Comparison of ENCODE assay signal across 8 cellular contexts in the genomic region with DNA sequence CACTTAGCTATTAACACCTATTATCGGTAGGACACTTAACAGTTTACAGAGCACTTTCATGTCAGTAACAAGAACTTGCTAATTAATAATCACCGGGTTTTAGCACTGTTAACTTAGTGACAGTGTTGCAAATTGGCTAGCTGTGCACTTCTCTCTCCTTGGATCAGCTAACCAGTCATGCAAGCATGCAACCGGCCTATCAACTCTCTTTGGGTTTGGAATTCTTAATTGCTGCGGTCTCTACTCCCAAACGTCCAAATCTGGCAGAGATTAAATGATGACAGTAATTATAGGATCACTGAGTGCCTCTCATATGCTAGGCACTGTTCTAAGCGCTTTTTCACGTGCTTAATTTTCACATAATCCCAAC. TPM values are rescaled to one million over a fixed set of nuclear protein-coding genes. Genes with fewer than 3 reads are reported as not detected.
DNase-seq lines count a peak whose midpoint lies in the region; ATAC-seq, FAIRE-seq and TF ChIP-seq lines count a peak whose summit lies in the region.

No MANE protein-coding gene starts in this region.

- no peak overlapping the region for H2AFZ ChIP-seq in K562 (ENCODE audit: low read depth, low read length)

- peak overlapping the region in 1 of 2 experiments; percentile 57; a peak in 2 of 4 replicates for H3K9ac ChIP-seq in K562 (ENCODE audit: insufficient read depth in 1 of 2, low read depth in 2 of 2, low read length in 2 of 2)

- no peaks in the 10 kb centered on the region for H3K27me3 ChIP-seq in K562 (ENCODE audit: control insufficient read depth in 2 of 2, insufficient read depth in 2 of 2, low read length in 2 of 2)

- H3K4me2 ChIP-seq in K562 (ENCODE audit: insufficient read depth, low read length), result peak overlapping the region; percentile 84

- no peak for ATAC-seq in K562
- no peak for ATAC-seq in GM21381 (IDR thresholded peaks at IDR 0.05; ENCODE audit: unreplicated experiment)
- ATAC-seq in HG03460 (IDR thresholded peaks at IDR 0.05; ENCODE audit: unreplicated experiment), result no peak
- ATAC-seq in left lobe of liver, result no peak

- no peaks in the 10 kb centered on the region for H3K9me1 ChIP-seq in K562 (ENCODE audit: control insufficient read depth, insufficient read depth, low read length)

- WGBS in K562 (ENCODE audit: insufficient coverage, low coverage, missing lambda C conversion rate), result 8% methylated on average over 7 of the region's 7 CpGs
- 56 to 67% methylated on average over 1 to 2 of the region's 7 CpGs for WGBS in mesodermal cell (ENCODE audit: insufficient coverage in 2 of 2), 2 experiments

- peak overlapping the region; percentile 66 for H3K27ac Mint-ChIP-seq in HFFc6

- H3K36me3 ChIP-seq in K562 (ENCODE audit: control insufficient read depth, insufficient read depth, low read length) (peaks cover 10% of the 10 kb centered on the region; the same call in 2 of the 3 replicates), mesodermal cell (ENCODE audit: control insufficient read depth, insufficient read depth, low read length) (peaks cover 16% of the 10 kb centered on the region)

- H3K4me3 ChIP-seq in AG09309 (ENCODE audit: control insufficient read depth, low read depth, low read length) (peak overlapping the region; percentile 72; the same call in 1 of the 2 replicates), K562 (peak overlapping the region; percentile 75; the same call in 1 of the 2 replicates), mesodermal cell (ENCODE audit: extremely low read depth, insufficient read depth, low read length, poor library complexity, severe bottlenecking) (peak overlapping the region; percentile 77)

- H3K4me1 ChIP-seq in K562 (replicated peaks in 1 of 2; ENCODE audit: control insufficient read depth in 2 of 2, insufficient read depth in 2 of 2, low read length in 2 of 2) (peaks cover 14 to 26% of the 10 kb centered on the region in 2 experiments), mesodermal cell (ENCODE audit: control insufficient read depth, insufficient read depth, low read length, poor library complexity, severe bottlenecking) (peaks cover 11% of the 10 kb centered on the region)

- H3K79me2 ChIP-seq in K562 (ENCODE audit: control insufficient read depth, insufficient read depth, low read length), result peaks cover 52% of the 10 kb centered on the region

- peak overlapping the region; percentile 93 for H3K4me3 Mint-ChIP-seq in HFFc6

- intact Hi-C loops in K562 (cut with micrococcal nuclease), result no loop called here

- TF ChIP-seq EP300 in K562 (IDR thresholded peaks at IDR 0.05; ENCODE audit: low read length), result no peak

- H3K27ac ChIP-seq in K562 (ENCODE audit: extremely low read depth, low read depth, low read length) (no peak overlapping the region), mesodermal cell (ENCODE audit: low read depth, low read length, severe bottlenecking) (no peak overlapping the region)

- H3K27me3 Mint-ChIP-seq in HFFc6 (ENCODE audit: insufficient read depth), result peaks cover 2% of the 10 kb centered on the region

- H3K9me3 ChIP-seq in K562 (replicated peaks; ENCODE audit: control insufficient read depth, insufficient read depth, low read depth, low read length) (peaks cover 9% of the 10 kb centered on the region), mesodermal cell (ENCODE audit: control insufficient read depth, low read length) (peaks cover 8% of the 10 kb centered on the region)

- H4K20me1 ChIP-seq in K562 (replicated peaks; ENCODE audit: control insufficient read depth, insufficient read depth, low read length), result peaks cover 28% of the 10 kb centered on the region

- peak; percentile 15 for FAIRE-seq in K562 (lab: Jason Lieb, UNC)

- BruUV-seq in K562 (replicated peaks; lab: Mats Ljungman, UMichigan), result no TSS peak

- no peak for TF ChIP-seq RAD21 in K562 (CRISPR knock-in tag; conservative IDR thresholded peaks at IDR 0.05 in 1 of 2, IDR thresholded peaks at IDR 0.05 in 1 of 2)

- peaks cover 28% of the 10 kb centered on the region for H3K4me1 Mint-ChIP-seq in HFFc6 (ENCODE audit: low read depth)

- no peak for TF ChIP-seq CTCF in AG09309 (IDR thresholded peaks at IDR 0.05; ENCODE audit: control insufficient read depth, insufficient read depth, low read depth, low read length, missing control alignments)
- no peak for TF ChIP-seq CTCF in HFFc6 (IDR thresholded peaks at IDR 0.05)
- TF ChIP-seq CTCF in K562 (IDR thresholded peaks at IDR 0.05 in 2 of 3, conservative IDR thresholded peaks at IDR 0.05 in 1 of 3; ENCODE audit: insufficient read depth in 2 of 3, low read depth in 1 of 3, low read length in 3 of 3), result no peak

- POLR2A ChIA-PET in K562 (lab: Yijun Ruan, JAX), result interaction anchor here (0.6 to 1.0 kb wide), 3 partner anchors 11 to 1387 kb away, joined by 3 to 4 read pairs (median 3); no protein-coding TSS in a partner anchor

- in situ Hi-C loops in K562 (cut with MboI), result no loop called here

- H3K36me3 Mint-ChIP-seq in HFFc6 (ENCODE audit: low read depth), result no peaks in the 10 kb centered on the region

- no peaks in the 10 kb centered on the region for H3K9me3 Mint-ChIP-seq in HFFc6

- CTCF ChIA-PET in K562 (lab: Yijun Ruan, JAX; ENCODE audit: low intra/inter-chr PET ratio), result no interaction called here

- DNase-seq in AG09309 (ENCODE audit: low read depth), result no peak
- no peak for DNase-seq in HFFc6
- no peak for DNase-seq in K562 (ENCODE audit: extremely low read depth in 1 of 4, low spot score in 3 of 4)
- no peak for DNase-seq in NK-92 (lab: John Stamatoyannopoulos, UW; ENCODE audit: unreplicated experiment)
- no peak for DNase-seq in left lobe of liver (ENCODE audit: low spot score)

- no peak for TF ChIP-seq POLR2A in K562 (conservative IDR thresholded peaks at IDR 0.05)

RNA-seq across cellular contexts. Expression of a gene that starts 1.2 kb away (rescaled TPM):
- 10 to 100 TPM; 27.3 to 29.6 (median 28.4) TPM for total RNA-seq in HFFc6 (2021; fragmentation: NEBNext Ultra II Directional; extraction: Animal tissue kit (Norgen Biotek cat#: 25700))
- 81.9 and 116 TPM in 2 replicates for total RNA-seq in K562 (2011; cell fraction: chromatin; rRNA removed; ENCODE audit: low replicate concordance)
- 54.3 and 56.0 TPM in 2 replicates for total RNA-seq in K562 (2011; cell fraction: nucleolus; rRNA removed)
- 55.7 and 62.1 TPM in 2 replicates for total RNA-seq in K562 (2011; cell fraction: nucleoplasm; rRNA removed)
- 11.0 and 13.5 TPM in 2 replicates for total RNA-seq in K562 (2014; rRNA removed)
- total RNA-seq in K562 (2014; rRNA removed; fragmentation: Illumina TruSeq; extraction: Trizol), result 12.2 and 12.3 TPM in 2 replicates
- 14.7 and 15.9 TPM in 2 replicates for total RNA-seq in K562 (2015; rRNA removed; fragmentation: Illumina TruSeq; extraction: Trizol)
- total RNA-seq in K562 (2021), result 37.1 and 38.1 TPM in 2 replicates
- 7.4 and 16.2 TPM in 2 replicates for polyA plus RNA-seq in K562 (2011; rRNA removed)
- polyA plus RNA-seq in K562 (2011; cell fraction: cytosol; rRNA removed), result 9.5 and 11.2 TPM in 2 replicates
- 18.8 and 20.5 TPM in 2 replicates for polyA plus RNA-seq in K562 (2011; cell fraction: nucleus; rRNA removed)
- polyA plus RNA-seq in K562 (2012), result 31.3 and 33.6 TPM in 2 replicates
- polyA plus RNA-seq in K562 (2014; fragmentation: Illumina TruSeq; extraction: Trizol), result 25.1 and 28.4 TPM in 2 replicates
- polyA plus RNA-seq in K562 (2014; fragmentation: Nextera tagmentation; extraction: Ambion mirVana), result 1 to 10 TPM; 4.7 TPM
- 15.6 and 18.7 TPM in 2 replicates for polyA plus RNA-seq in K562 (2014; rRNA removed)
- 15.2 and 18.3 TPM in 2 replicates for polyA minus RNA-seq in K562 (2011; rRNA and poly(A)+ RNA removed)
- 13.2 and 27.3 TPM in 2 replicates for polyA minus RNA-seq in K562 (2011; cell fraction: cytosol; rRNA and poly(A)+ RNA removed)
- polyA minus RNA-seq in K562 (2011; cell fraction: nucleus; rRNA and poly(A)+ RNA removed), result 17.1 and 27.9 TPM in 2 replicates
- polyA plus RNA-seq in mesodermal cell (2013, experiment 1 of 2), result 30.7 TPM
- polyA plus RNA-seq in mesodermal cell (2013, experiment 2 of 2), result 28.9 TPM
- 17.2 TPM for total RNA-seq in left lobe of liver

RNA-seq across cellular contexts. Expression of a gene that starts 25.4 kb away (rescaled TPM):
- not detected for total RNA-seq in HFFc6 (2021; fragmentation: NEBNext Ultra II Directional; extraction: Animal tissue kit (Norgen Biotek cat#: 25700))
- not detected in 2 replicates for total RNA-seq in K562 (2011; cell fraction: chromatin; rRNA removed; ENCODE audit: low replicate concordance)
- total RNA-seq in K562 (2011; cell fraction: nucleolus; rRNA removed), result not detected in 2 replicates
- total RNA-seq in K562 (2011; cell fraction: nucleoplasm; rRNA removed), result not detected in 2 replicates
- total RNA-seq in K562 (2014; rRNA removed) (0.41 TPM in 1 of 2 replicates, not detected in the other), K562 (2014; rRNA removed; fragmentation: Illumina TruSeq; extraction: Trizol) (0.18 and 0.19 TPM in 2 replicates), K562 (2015; rRNA removed; fragmentation: Illumina TruSeq; extraction: Trizol) (not detected in 2 replicates), K562 (2021) (not detected in 2 replicates), left lobe of liver (not detected)
- polyA plus RNA-seq in K562 (2011; rRNA removed) (0.15 TPM in 1 of 2 replicates, not detected in the other), K562 (2014; fragmentation: Illumina TruSeq; extraction: Trizol) (not detected in 2 replicates), K562 (2014; fragmentation: Nextera tagmentation; extraction: Ambion mirVana) (under 1 TPM; 0.22 to 0.24 TPM), K562 (2014; rRNA removed) (not detected in 2 replicates)
- not detected in 2 replicates for polyA plus RNA-seq in K562 (2011; cell fraction: cytosol; rRNA removed)
- not detected in 2 replicates for polyA plus RNA-seq in K562 (2011; cell fraction: nucleus; rRNA removed)
- 0.07 TPM in 1 of 2 replicates, not detected in the other for polyA plus RNA-seq in K562 (2012)
- polyA minus RNA-seq in K562 (2011; rRNA and poly(A)+ RNA removed), result 0.24 TPM in 1 of 2 replicates, not detected in the other
- not detected in 2 replicates for polyA minus RNA-seq in K562 (2011; cell fraction: cytosol; rRNA and poly(A)+ RNA removed)
- polyA minus RNA-seq in K562 (2011; cell fraction: nucleus; rRNA and poly(A)+ RNA removed), result not detected in 2 replicates
- not detected for polyA plus RNA-seq in mesodermal cell (2013, experiment 1 of 2)
- polyA plus RNA-seq in mesodermal cell (2013, experiment 2 of 2), result not detected

RNA-seq across cellular contexts. Expression of a gene that starts 25.7 kb away (rescaled TPM):
- total RNA-seq in HFFc6 (2021; fragmentation: NEBNext Ultra II Directional; extraction: Animal tissue kit (Norgen Biotek cat#: 25700)), result 1 to 10 TPM; 2.9 to 4.7 (median 3.7) TPM
- 21.2 and 28.6 TPM in 2 replicates for total RNA-seq in K562 (2011; cell fraction: chromatin; rRNA removed; ENCODE audit: low replicate concordance)
- total RNA-seq in K562 (2011; cell fraction: nucleolus; rRNA removed), result 10.8 and 13.3 TPM in 2 replicates
- total RNA-seq in K562 (2011; cell fraction: nucleoplasm; rRNA removed), result 10.6 and 15.0 TPM in 2 replicates
- total RNA-seq in K562 (2014; rRNA removed) (2.2 and 4.1 TPM in 2 replicates), K562 (2014; rRNA removed; fragmentation: Illumina TruSeq; extraction: Trizol) (3.5 and 4.2 TPM in 2 replicates), K562 (2015; rRNA removed; fragmentation: Illumina TruSeq; extraction: Trizol) (3.5 and 3.8 TPM in 2 replicates), K562 (2021) (4.7 and 6.6 TPM in 2 replicates), left lobe of liver (2.4 TPM)
- polyA plus RNA-seq in K562 (2011; rRNA removed) (2.8 TPM in 2 replicates), K562 (2014; fragmentation: Illumina TruSeq; extraction: Trizol) (4.7 and 7.7 TPM in 2 replicates), K562 (2014; fragmentation: Nextera tagmentation; extraction: Ambion mirVana) (under 1 TPM; 0.41 to 0.51 TPM), K562 (2014; rRNA removed) (4.3 and 5.2 TPM in 2 replicates)
- polyA plus RNA-seq in K562 (2011; cell fraction: cytosol; rRNA removed), result 1.9 and 3.4 TPM in 2 replicates
- polyA plus RNA-seq in K562 (2011; cell fraction: nucleus; rRNA removed), result 5.4 and 11.4 TPM in 2 replicates
- polyA plus RNA-seq in K562 (2012), result 3.7 and 4.9 TPM in 2 replicates
- 1.9 and 2.1 TPM in 2 replicates for polyA minus RNA-seq in K562 (2011; rRNA and poly(A)+ RNA removed)
- polyA minus RNA-seq in K562 (2011; cell fraction: cytosol; rRNA and poly(A)+ RNA removed), result 2.7 and 4.2 TPM in 2 replicates
- 4.4 and 5.7 TPM in 2 replicates for polyA minus RNA-seq in K562 (2011; cell fraction: nucleus; rRNA and poly(A)+ RNA removed)
- polyA plus RNA-seq in mesodermal cell (2013, experiment 1 of 2), result 3.9 TPM
- 6.0 TPM for polyA plus RNA-seq in mesodermal cell (2013, experiment 2 of 2)
